In the genomic region with DNA sequence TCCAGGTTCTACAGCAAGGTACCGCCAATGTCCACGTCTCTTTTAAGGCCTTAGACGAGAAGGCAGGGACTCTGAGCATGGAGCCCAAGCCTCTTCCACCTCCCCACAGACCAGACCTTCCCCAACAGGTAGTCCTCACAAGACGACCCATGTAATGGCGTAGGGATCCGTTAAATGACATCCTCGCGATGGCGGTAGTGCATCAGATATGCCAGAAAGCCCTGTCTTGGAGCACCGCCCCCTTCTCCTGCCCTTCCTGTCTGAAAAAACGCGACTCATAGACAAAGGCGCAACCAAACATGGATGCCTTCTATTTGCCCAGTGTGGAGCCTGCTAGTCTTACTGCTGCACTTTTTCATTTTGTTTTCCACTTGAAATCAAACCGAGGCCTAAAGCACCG, we compare ENCODE assay signal across 9 cellular contexts.
DNase-seq lines count a peak whose midpoint lies in the region; ATAC-seq, FAIRE-seq and TF ChIP-seq lines count a peak whose summit lies in the region.
"Had no signal": no experiment of that assay in that cellular context is flagged by ENCODE, and none has a peak within 500 bp of the region (broad histone marks: within the 10 kb centered on the region; RNA-seq: fewer than 3 reads in every experiment).

No MANE protein-coding gene starts in this region.

- H3K9me3 ChIP-seq in lung (ENCODE audit: control insufficient read depth in 2 of 2, insufficient read depth in 1 of 2, low read length in 1 of 2): peaks cover 0 to 3% of the 10 kb centered on the region in 2 donors

- WGBS in lung, 2 donors: 48 to 92% methylated on average over 15 of the region's 15 CpGs

- peak in 9 of 14 donors; percentile 15 to 85 (median 76) for DNase-seq in C1 segment of cervical spinal cord (lab: John Stamatoyannopoulos, UW)
- DNase-seq in T-helper 22 cell (ENCODE audit: low read depth): peak; percentile 72
- DNase-seq in lung (ENCODE audit: low spot score): peak; percentile 87
- DNase-seq in OCI-M2 (lab: John Stamatoyannopoulos, UW; ENCODE audit: unreplicated experiment): no peak
- DNase-seq in NCI-H1048 (lab: John Stamatoyannopoulos, UW): no peak
- DNase-seq in frontal cortex (ENCODE audit: low spot score in 2 of 2): no peak
- no peak for DNase-seq in SIG-M5 (lab: John Stamatoyannopoulos, UW)

- peak overlapping the region; percentile 18 for H3K4me3 ChIP-seq in lung

- H3K27ac ChIP-seq in lung (ENCODE audit: low read depth in 1 of 2, low read length in 1 of 2): peak overlapping the region in 1 of 2 donors; percentile 93
- H3K27ac ChIP-seq: epithelial cell of prostate had no signal

- peak; percentile 37 for TF ChIP-seq CTCF in lung (IDR thresholded peaks at IDR 0.05; ENCODE audit: control extremely low read depth, extremely low read depth)

- ATAC-seq in GM21360 (IDR thresholded peaks at IDR 0.05; ENCODE audit: unreplicated experiment): peak; percentile 64
- peak; percentile 84 for ATAC-seq in lung (ENCODE audit: insufficient read depth, low FRiP score)

- FAIRE-seq in frontal cortex (lab: Jason Lieb, UNC): no peak

- H3K27me3 ChIP-seq in lung (ENCODE audit: control insufficient read depth, insufficient read depth): no peaks in the 10 kb centered on the region

- H3K4me1 ChIP-seq in lung (ENCODE audit: control insufficient read depth in 2 of 2, insufficient read depth in 2 of 2, low read length in 2 of 2): no peaks in the 10 kb centered on the region

- no peaks in the 10 kb centered on the region for H3K36me3 ChIP-seq in lung (ENCODE audit: control insufficient read depth in 2 of 2, insufficient read depth in 2 of 2, low read length in 2 of 2)

Comparison
In these comparisons a context has a peak if more than half of its experiments do, and no peak if none do; other contexts are left out.
1. DNase-seq: peak in C1 segment of cervical spinal cord (9 of 14), T-helper 22 cell (single experiment) and lung (single experiment); none in OCI-M2 (single experiment), NCI-H1048 (single experiment), frontal cortex (0 of 2) and SIG-M5 (single experiment).